Comparison of ENCODE assay signal across 22 cellular contexts in the genomic region with DNA sequence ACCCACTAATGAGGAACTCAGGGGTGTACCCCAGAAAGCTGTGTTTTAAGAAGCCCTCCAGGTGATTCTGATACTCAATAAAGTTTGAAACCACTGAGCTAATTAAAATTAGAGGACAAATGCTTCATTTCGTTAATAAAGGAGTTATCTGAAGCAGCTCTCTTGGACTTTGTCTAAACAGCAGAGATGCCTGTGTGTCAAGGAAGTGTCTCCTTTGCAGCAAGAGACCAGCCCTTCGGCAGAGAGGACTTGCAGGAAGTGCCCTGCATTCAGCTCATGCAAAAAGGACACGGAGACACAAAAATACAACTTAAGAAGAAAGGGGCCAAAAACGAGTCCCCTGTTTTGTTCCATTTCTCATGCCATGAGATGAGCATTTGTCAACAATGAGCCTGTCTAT.
DNase-seq lines count a peak whose midpoint lies in the region; ATAC-seq, FAIRE-seq and TF ChIP-seq lines count a peak whose summit lies in the region.
"Had no signal": no experiment of that assay in that cellular context is flagged by ENCODE, and none has a peak within 500 bp of the region (broad histone marks: within the 10 kb centered on the region; RNA-seq: fewer than 3 reads in every experiment).

No MANE protein-coding gene starts in this region.

- H3K4me1 Mint-ChIP-seq in MCF 10A (ENCODE audit: insufficient read depth, unreplicated experiment) = peaks cover 15% of the 10 kb centered on the region
- H3K4me1 Mint-ChIP-seq: activated CD4-positive, alpha-beta memory T cell treated with anti-CD3 and anti-CD28 coated beads, Interleukin-2, amount 10 ng/mL, durations not matched to agents 7 days and 5 days had no signal

- H3K27ac ChIP-seq in mammary epithelial cell (ENCODE audit: insufficient read depth, low read depth, low read length) = no peak overlapping the region
- H3K27ac ChIP-seq in K562 (ENCODE audit: extremely low read depth, low read depth, low read length) = no peak overlapping the region
- peak overlapping the region; percentile 4 for H3K27ac ChIP-seq in muscle layer of duodenum (ENCODE audit: low read length)
- peak overlapping the region; percentile 67 to 82 (median 69) for H3K27ac ChIP-seq in upper lobe of left lung
- H3K27ac ChIP-seq: pancreas had no signal

- peak; percentile 32 for FAIRE-seq in K562 (lab: Jason Lieb, UNC)
- FAIRE-seq: A204.1, frontal cortex, pancreas had no signal

- intact Hi-C loops in MCF 10A (cut with micrococcal nuclease) (no loop called here), mammary epithelial cell (cut with micrococcal nuclease) (no loop called here), K562 (cut with micrococcal nuclease) (no loop called here)

- POLR2A ChIA-PET in MCF 10A (lab: Yijun Ruan, JAX) = interaction anchor here (1.0 to 1.2 kb wide), 2 partner anchors 11 to 13 kb away, joined by 3 to 4 read pairs; no protein-coding TSS in a partner anchor
- POLR2A ChIA-PET in K562 (lab: Yijun Ruan, JAX) = interaction anchor here (0.6 to 1.1 kb wide), 5 partner anchors 8 to 21 kb away, joined by 3 to 4 read pairs (median 3); no protein-coding TSS in a partner anchor
- POLR2A ChIA-PET in GM10248 (lab: Yijun Ruan, JAX) = no interaction called here

- peaks cover 14% of the 10 kb centered on the region for H3K36me3 Mint-ChIP-seq in MCF 10A (ENCODE audit: insufficient read depth, unreplicated experiment)
- H3K36me3 Mint-ChIP-seq: CD4-positive, CD25-positive, alpha-beta regulatory T cell had no signal

- H3K9me3 ChIP-seq in mammary epithelial cell (replicated peaks; ENCODE audit: insufficient read depth, low read length) = no peaks in the 10 kb centered on the region
- H3K9me3 ChIP-seq in K562 (replicated peaks; ENCODE audit: control insufficient read depth, insufficient read depth, low read depth, low read length) = no peaks in the 10 kb centered on the region
- H3K9me3 ChIP-seq in muscle layer of duodenum (ENCODE audit: control insufficient read depth in 1 of 2, low read length in 2 of 2) = no peaks in the 10 kb centered on the region
- no peaks in the 10 kb centered on the region for H3K9me3 ChIP-seq in upper lobe of left lung
- H3K9me3 ChIP-seq: HAP-1, pancreas had no signal

- H3K4me2 ChIP-seq in mammary epithelial cell (ENCODE audit: insufficient read depth, low read depth, low read length) (no peak overlapping the region), K562 (ENCODE audit: insufficient read depth, low read length) (no peak overlapping the region)

- H3K4me1 ChIP-seq in mammary epithelial cell (ENCODE audit: insufficient read depth, low read length) (peaks cover 40% of the 10 kb centered on the region), K562 (replicated peaks in 1 of 2; ENCODE audit: control insufficient read depth in 2 of 2, insufficient read depth in 2 of 2, low read length in 2 of 2) (no peaks in the 10 kb centered on the region; a peak in 1 of 5 replicates), muscle layer of duodenum (ENCODE audit: control insufficient read depth in 1 of 2, insufficient read depth in 2 of 2, low read length in 2 of 2) (peaks cover 0 to 34% of the 10 kb centered on the region in 2 donors), upper lobe of left lung (peaks cover 35 to 49% (median 43%) of the 10 kb centered on the region in 4 donors)
- H3K4me1 ChIP-seq: pancreas had no signal

- no peak overlapping the region for H2AFZ ChIP-seq in mammary epithelial cell (ENCODE audit: low read depth, low read length)
- no peak overlapping the region for H2AFZ ChIP-seq in K562 (ENCODE audit: low read depth, low read length)

- H3K36me3 ChIP-seq in mammary epithelial cell (ENCODE audit: insufficient read depth, low read length) (no peaks in the 10 kb centered on the region), K562 (ENCODE audit: control insufficient read depth, insufficient read depth, low read length) (no peaks in the 10 kb centered on the region), muscle layer of duodenum (ENCODE audit: control insufficient read depth in 1 of 2, insufficient read depth in 2 of 2, low read length in 2 of 2) (no peaks in the 10 kb centered on the region), upper lobe of left lung (no peaks in the 10 kb centered on the region)
- H3K36me3 ChIP-seq: HAP-1, pancreas had no signal

- TF ChIP-seq RAD21 in K562 (CRISPR knock-in tag; conservative IDR thresholded peaks at IDR 0.05 in 1 of 2, IDR thresholded peaks at IDR 0.05 in 1 of 2) = no peak

- peak overlapping the region; percentile 35 for H3K27ac Mint-ChIP-seq in MCF 10A (ENCODE audit: low read depth, unreplicated experiment)
- H3K27ac Mint-ChIP-seq: activated B cell treated with CpG ODN at 0.5 μM for 24 hours; activated CD4-positive, alpha-beta memory T cell treated with anti-CD3 and anti-CD28 coated beads, Interleukin-2, amount 10 ng/mL, durations not matched to agents 7 days and 5 days; CD4-positive, CD25-positive, alpha-beta regulatory T cell had no signal

- DNase-seq in MCF 10A (ENCODE audit: unreplicated experiment) = no peak
- DNase-seq in mammary epithelial cell = no peak
- no peak for DNase-seq in K562 (ENCODE audit: extremely low read depth in 1 of 4, low spot score in 3 of 4)
- no peak for DNase-seq in upper lobe of left lung
- DNase-seq in NCI-H2171 treated with DMSO at 0.1 percent for 48 hours (lab: John Stamatoyannopoulos, UW) = no peak
- no peak for DNase-seq in GM10248 (ENCODE audit: extremely low spot score)
- no peak for DNase-seq in stimulated activated naive CD4-positive, alpha-beta T cell treated with Interleukin-2 at 50 U/mL for 16 hours (lab: John Stamatoyannopoulos, UW)
- DNase-seq: activated B cell treated with CpG ODN at 0.5 μM for 24 hours; activated CD4-positive, alpha-beta memory T cell treated with anti-CD3 and anti-CD28 coated beads, Interleukin-2, amount 10 ng/mL, durations not matched to agents 7 days and 5 days; activated naive CD4-positive, alpha-beta T cell treated with anti-CD3 and anti-CD28 coated beads, Interleukin-2, amount 50 U/mL, for 16 hours; activated T-cell treated with anti-CD3 and anti-CD28 coated beads, Interleukin-2, amount 50 U/mL, for 4 hours; DMS79 treated with DMSO at 0.1 percent for 48 hours; left colon; NCI-H1048; NCI-H526; pancreas; stimulated activated CD4-positive, alpha-beta T cell treated with anti-CD3 and anti-CD28 coated beads, Interleukin-4, amount 100 ng/mL, for 24 hours had no signal

- H3K9ac ChIP-seq in mammary epithelial cell (ENCODE audit: insufficient read depth, low read length) (no peak overlapping the region), K562 (ENCODE audit: insufficient read depth in 1 of 2, low read depth in 2 of 2, low read length in 2 of 2) (no peak overlapping the region)

- H3K79me2 ChIP-seq in mammary epithelial cell (ENCODE audit: insufficient read depth, low read length) (no peaks in the 10 kb centered on the region), K562 (ENCODE audit: control insufficient read depth, insufficient read depth, low read length) (no peaks in the 10 kb centered on the region)

- H4K20me1 ChIP-seq in mammary epithelial cell (ENCODE audit: insufficient read depth, low read length) = no peaks in the 10 kb centered on the region
- no peaks in the 10 kb centered on the region for H4K20me1 ChIP-seq in K562 (replicated peaks; ENCODE audit: control insufficient read depth, insufficient read depth, low read length)

- no peaks in the 10 kb centered on the region for H3K27me3 ChIP-seq in mammary epithelial cell (ENCODE audit: insufficient read depth, low read length)
- H3K27me3 ChIP-seq in K562 (ENCODE audit: control insufficient read depth in 2 of 2, insufficient read depth in 2 of 2, low read length in 2 of 2) = peaks cover 16 to 48% of the 10 kb centered on the region in 2 experiments
- no peaks in the 10 kb centered on the region for H3K27me3 ChIP-seq in muscle layer of duodenum (ENCODE audit: low read depth, low read length)
- H3K27me3 ChIP-seq in upper lobe of left lung = no peaks in the 10 kb centered on the region
- H3K27me3 ChIP-seq: pancreas had no signal

- H3K4me3 ChIP-seq in mammary epithelial cell (replicated peaks in 1 of 3; ENCODE audit: insufficient read depth in 1 of 3, low read depth in 2 of 3, low read length in 3 of 3) (no peak overlapping the region), K562 (no peak overlapping the region), muscle layer of duodenum (ENCODE audit: low read depth in 1 of 2, low read length in 2 of 2) (no peak overlapping the region), upper lobe of left lung (no peak overlapping the region)
- H3K4me3 ChIP-seq: HAP-1, pancreas had no signal

- TF ChIP-seq POLR2A in K562 (conservative IDR thresholded peaks at IDR 0.05) (no peak), upper lobe of left lung (IDR thresholded peaks at IDR 0.05) (no peak)

- no peaks in the 10 kb centered on the region for H3K9me3 Mint-ChIP-seq in MCF 10A (ENCODE audit: unreplicated experiment)
- H3K9me3 Mint-ChIP-seq: activated B cell treated with CpG ODN at 0.5 μM for 24 hours; activated CD4-positive, alpha-beta memory T cell treated with anti-CD3 and anti-CD28 coated beads, Interleukin-2, amount 10 ng/mL, durations not matched to agents 7 days and 5 days; activated T-cell treated with anti-CD3 and anti-CD28 coated beads, Interleukin-2, amount 50 U/mL, for 4 hours had no signal

- BruUV-seq in MCF 10A (replicated peaks; lab: Mats Ljungman, UMichigan) (no TSS peak), mammary epithelial cell (replicated peaks; lab: Mats Ljungman, UMichigan) (no TSS peak), K562 (replicated peaks; lab: Mats Ljungman, UMichigan) (no TSS peak)

- dilution Hi-C loops in mammary epithelial cell (cut with HindIII; ENCODE audit: low sequenced_read_pairs) = no loop called here

- ATAC-seq in K562 = no peak
- ATAC-seq in upper lobe of left lung (ENCODE audit: low FRiP score in 2 of 2) = no peak
- ATAC-seq: activated T-cell treated with anti-CD3 and anti-CD28 coated beads, Interleukin-2, amount 50 U/mL, for 4 hours; left colon; pancreas had no signal

- TF ChIP-seq CTCF in MCF 10A (IDR thresholded peaks at IDR 0.05; ENCODE audit: unreplicated experiment) (no peak), mammary epithelial cell (conservative IDR thresholded peaks at IDR 0.05 in 1 of 2, IDR thresholded peaks at IDR 0.05 in 1 of 2; ENCODE audit: extremely low read depth in 1 of 2, insufficient read depth in 1 of 2, low read depth in 1 of 2, low read length in 2 of 2) (no peak), K562 (IDR thresholded peaks at IDR 0.05 in 2 of 3, conservative IDR thresholded peaks at IDR 0.05 in 1 of 3; ENCODE audit: insufficient read depth in 2 of 3, low read depth in 1 of 3, low read length in 3 of 3) (no peak), upper lobe of left lung (IDR thresholded peaks at IDR 0.05) (no peak), GM10248 (IDR thresholded peaks at IDR 0.05; ENCODE audit: control extremely low read depth, extremely low read depth, low read depth, missing control alignments) (no peak)

- in situ Hi-C loops in mammary epithelial cell (cut with MboI; ENCODE audit: low sequenced_read_pairs in 2 of 2) (no loop called here), K562 (cut with MboI) (no loop called here)

- no peaks in the 10 kb centered on the region for H3K9me1 ChIP-seq in K562 (ENCODE audit: control insufficient read depth, insufficient read depth, low read length)

- CTCF ChIA-PET in MCF 10A (lab: Yijun Ruan, JAX) = interaction anchor here (0.5 to 1.5 kb wide), 5 partner anchors 12 to 255 kb away, joined by 3 to 5 read pairs (median 3); a partner anchor contains a TSS
- CTCF ChIA-PET in mammary epithelial cell (lab: Charles Lee; ENCODE audit: low non-redundant PET) = no interaction called here
- CTCF ChIA-PET in K562 (lab: Yijun Ruan, JAX; ENCODE audit: low intra/inter-chr PET ratio) = no interaction called here
- CTCF ChIA-PET in GM10248 (lab: Yijun Ruan, JAX) = interaction anchor here (1.0 kb wide), 1 partner anchor 47 kb away, joined by 3 read pairs; no protein-coding TSS in a partner anchor

- 48% methylated on average over 4 of the region's 4 CpGs for WGBS in mammary epithelial cell (ENCODE audit: low coverage, missing lambda C conversion rate)
- WGBS in K562 (ENCODE audit: insufficient coverage, low coverage, missing lambda C conversion rate) = 0% methylated on average over 4 of the region's 4 CpGs
- WGBS in upper lobe of left lung, 2 donors = 36% methylated on average over 4 of the region's 4 CpGs

- TF ChIP-seq EP300 in K562 (IDR thresholded peaks at IDR 0.05; ENCODE audit: low read length) = no peak
- TF ChIP-seq EP300 in upper lobe of left lung (IDR thresholded peaks at IDR 0.05) = no peak

- H3K4me3 Mint-ChIP-seq in MCF 10A (ENCODE audit: unreplicated experiment) = no peak overlapping the region
- H3K4me3 Mint-ChIP-seq: activated B cell treated with CpG ODN at 0.5 μM for 24 hours; activated CD4-positive, alpha-beta memory T cell treated with anti-CD3 and anti-CD28 coated beads, Interleukin-2, amount 10 ng/mL, durations not matched to agents 7 days and 5 days; activated T-cell treated with anti-CD3 and anti-CD28 coated beads, Interleukin-2, amount 50 U/mL, for 4 hours; CD4-positive, CD25-positive, alpha-beta regulatory T cell had no signal

- H3K27me3 Mint-ChIP-seq in MCF 10A (ENCODE audit: insufficient read depth, unreplicated experiment) = no peaks in the 10 kb centered on the region

Comparison
In these comparisons a context has a peak if more than half of its experiments do, and no peak if none do; other contexts are left out.
1. CTCF ChIA-PET loops: an anchor here in MCF 10A (0.5 to 1.5 kb wide) and GM10248 (1.0 kb wide); none called in mammary epithelial cell and K562.
2. H3K27ac ChIP-seq: peak in muscle layer of duodenum (single experiment) and upper lobe of left lung (4 of 4); none in mammary epithelial cell (single experiment) and K562 (single experiment).